In genomic region chr7:25727876-25728275, GRCh38 we compare ENCODE assay signal across 18 cellular contexts.
DNase-seq lines count a peak whose midpoint lies in the region; ATAC-seq and TF ChIP-seq lines count a peak whose summit lies in the region.
"Had no signal": no experiment of that assay in that cellular context is flagged by ENCODE, and none has a peak within 500 bp of the region (broad histone marks: within the 10 kb centered on the region; RNA-seq: fewer than 3 reads in every experiment).

No MANE protein-coding gene starts in this region.

- no peak overlapping the region for H3K9ac ChIP-seq in parathyroid adenoma

- H3K4me3 ChIP-seq in SJCRH30 (no peak overlapping the region; the same call in 1 of the 2 replicates), parathyroid adenoma (ENCODE audit: low read depth, low read length) (no peak overlapping the region)
- H3K4me3 ChIP-seq: A549 had no signal

- H3K4me1 ChIP-seq in SJCRH30 (peaks cover 81% of the 10 kb centered on the region), parathyroid adenoma (peaks cover 42% of the 10 kb centered on the region)
- H3K4me1 ChIP-seq: A549, Caco-2 had no signal

- POLR2A ChIA-PET in activated CD4-positive, alpha-beta T cell treated with anti-CD3 and anti-CD28 coated beads, Interleukin-2, amount 10 ng/mL, durations not matched to agents 7 days and 5 days (lab: Charles Lee), result no interaction called here

- peak overlapping the region; percentile 16 for H3K4me3 Mint-ChIP-seq in nephron progenitor cell
- H3K4me3 Mint-ChIP-seq in activated CD4-positive, alpha-beta T cell treated with anti-CD3 and anti-CD28 coated beads, Interleukin-2, amount 10 ng/mL, durations not matched to agents 7 days and 5 days, result no peak overlapping the region
- H3K4me3 Mint-ChIP-seq: CD4-positive, alpha-beta T cell had no signal

- peak overlapping the region; percentile 97 for H3K27ac Mint-ChIP-seq in nephron progenitor cell
- no peak overlapping the region for H3K27ac Mint-ChIP-seq in activated CD4-positive, alpha-beta T cell treated with anti-CD3 and anti-CD28 coated beads, Interleukin-2, amount 10 ng/mL, durations not matched to agents 7 days and 5 days
- H3K27ac Mint-ChIP-seq: CD4-positive, alpha-beta T cell had no signal

- H3K4me1 Mint-ChIP-seq in nephron progenitor cell, result peaks cover 51% of the 10 kb centered on the region
- H3K4me1 Mint-ChIP-seq in activated CD4-positive, alpha-beta T cell treated with anti-CD3 and anti-CD28 coated beads, Interleukin-2, amount 10 ng/mL, durations not matched to agents 7 days and 5 days, result no peaks in the 10 kb centered on the region

- no peaks in the 10 kb centered on the region for H3K9me3 Mint-ChIP-seq in nephron progenitor cell
- no peaks in the 10 kb centered on the region for H3K9me3 Mint-ChIP-seq in activated CD4-positive, alpha-beta T cell treated with anti-CD3 and anti-CD28 coated beads, Interleukin-2, amount 10 ng/mL, durations not matched to agents 7 days and 5 days
- H3K9me3 Mint-ChIP-seq: CD4-positive, alpha-beta T cell had no signal

- CTCF ChIA-PET in activated CD4-positive, alpha-beta T cell treated with anti-CD3 and anti-CD28 coated beads, Interleukin-2, amount 10 ng/mL, durations not matched to agents 7 days and 5 days (lab: Charles Lee), result interaction anchor here (0.6 kb wide), 1 partner anchor 25 kb away, joined by 3 read pairs; no protein-coding TSS in a partner anchor

- no peaks in the 10 kb centered on the region for H3K36me3 ChIP-seq in SJCRH30
- H3K36me3 ChIP-seq in parathyroid adenoma (ENCODE audit: control insufficient read depth, insufficient read depth, low read length), result no peaks in the 10 kb centered on the region

- H3K27me3 Mint-ChIP-seq in nephron progenitor cell (ENCODE audit: low read depth, poor library complexity), result no peaks in the 10 kb centered on the region
- H3K27me3 Mint-ChIP-seq in activated CD4-positive, alpha-beta T cell treated with anti-CD3 and anti-CD28 coated beads, Interleukin-2, amount 10 ng/mL, durations not matched to agents 7 days and 5 days, result peaks cover 4% of the 10 kb centered on the region

- H3K36me3 Mint-ChIP-seq in nephron progenitor cell (ENCODE audit: low read depth), result no peaks in the 10 kb centered on the region
- H3K36me3 Mint-ChIP-seq in activated CD4-positive, alpha-beta T cell treated with anti-CD3 and anti-CD28 coated beads, Interleukin-2, amount 10 ng/mL, durations not matched to agents 7 days and 5 days (ENCODE audit: low read depth), result no peaks in the 10 kb centered on the region

- DNase-seq in DMS 273 (lab: John Stamatoyannopoulos, UW; ENCODE audit: unreplicated experiment) (peak; percentile 48), DMS 273 treated with DMSO at 0.1 percent for 48 hours (lab: John Stamatoyannopoulos, UW) (no peak), SJCRH30 (peak; percentile 36 to 51), nephron progenitor cell (no peak), NOMO-1 treated with DMSO at 0.1 percent for 48 hours (lab: John Stamatoyannopoulos, UW; ENCODE audit: unreplicated experiment) (no peak)
- DNase-seq in activated CD4-positive, alpha-beta T cell treated with anti-CD3 and anti-CD28 coated beads, Interleukin-2, amount 10 ng/mL, durations not matched to agents 7 days and 5 days, result no peak
- DNase-seq: AML-193; Caco-2; CD4-positive, alpha-beta T cell; DMS79 treated with DMSO at 0.1 percent for 48 hours; GF-D8; GOT3; H7 had no signal

- ATAC-seq in SK-N-SH treated with all-trans-retinoic acid at 6 μM for 48 hours, result no peak
- ATAC-seq: A549 had no signal

- H3K4me2 ChIP-seq in parathyroid adenoma (ENCODE audit: low read length), result no peak overlapping the region
- H3K4me2 ChIP-seq: A549 had no signal

- H3K9me3 ChIP-seq in SJCRH30 (replicated peaks) (no peaks in the 10 kb centered on the region), parathyroid adenoma (ENCODE audit: control insufficient read depth, low read length) (no peaks in the 10 kb centered on the region)
- H3K9me3 ChIP-seq: A549, Caco-2 had no signal

- H3K27me3 ChIP-seq in SJCRH30 (no peaks in the 10 kb centered on the region), parathyroid adenoma (ENCODE audit: control insufficient read depth, insufficient read depth, low read length) (no peaks in the 10 kb centered on the region)

- peak overlapping the region; percentile 95 for H3K27ac ChIP-seq in SJCRH30
- H3K27ac ChIP-seq in parathyroid adenoma, result peak overlapping the region; percentile 85
- H3K27ac ChIP-seq: 22Rv1, A549, C4-2B had no signal

- no peaks in the 10 kb centered on the region for H3K79me2 ChIP-seq in parathyroid adenoma

- TF ChIP-seq CTCF in nephron progenitor cell (IDR thresholded peaks at IDR 0.05) (no peak), parathyroid adenoma (IDR thresholded peaks at IDR 0.05) (no peak)

- no peak overlapping the region for H2AFZ ChIP-seq in parathyroid adenoma

TF ChIP-seq in SK-N-SH treated with all-trans-retinoic acid at 6 μM for 48 hours, 23 proteins besides CTCF, POLR2A, EP300 and RAD21:
- TF ChIP-seq ZNF565 (CRISPR knock-in tag; conservative IDR thresholded peaks at IDR 0.05; ENCODE audit: low read depth), result no peak
- TF ChIP-seq SNAI2 (CRISPR knock-in tag; IDR thresholded peaks at IDR 0.05), result no peak
- TF ChIP-seq PPARA (CRISPR knock-in tag; IDR thresholded peaks at IDR 0.05; ENCODE audit: borderline replicate concordance), result no peak
- no peak for TF ChIP-seq BACH2 (CRISPR knock-in tag; IDR thresholded peaks at IDR 0.05; ENCODE audit: borderline replicate concordance)
- TF ChIP-seq OSR1 (CRISPR knock-in tag; IDR thresholded peaks at IDR 0.05), result no peak
- TF ChIP-seq TCF4 (CRISPR knock-in tag; IDR thresholded peaks at IDR 0.05; ENCODE audit: borderline replicate concordance), result no peak

Comparison
In these comparisons a context has a peak if more than half of its experiments do, and no peak if none do; other contexts are left out.
1. DNase-seq: peak in DMS 273 (single experiment) and SJCRH30 (2 of 2); none in DMS 273 treated with DMSO at 0.1 percent for 48 hours (single experiment), nephron progenitor cell (single experiment), activated CD4-positive, alpha-beta T cell treated with anti-CD3 and anti-CD28 coated beads, Interleukin-2, amount 10 ng/mL, durations not matched to agents 7 days and 5 days (single experiment) and NOMO-1 treated with DMSO at 0.1 percent for 48 hours (single experiment).